12 cellular contexts compared by ENCODE assay signal in genomic region chr3:170634663-170635096, GRCh38. TPM values are rescaled to one million over a fixed set of nuclear protein-coding genes. Genes with fewer than 3 reads are reported as not detected.
DNase-seq lines count a peak whose midpoint lies in the region; ATAC-seq lines count a peak whose summit lies in the region.
"Had no signal": no experiment of that assay in that cellular context is flagged by ENCODE, and none has a peak within 500 bp of the region (broad histone marks: within the 10 kb centered on the region; RNA-seq: fewer than 3 reads in every experiment).

No MANE protein-coding gene starts in this region.

- intact Hi-C loops in left colon (cut with DNase I, micrococcal nuclease) = no loop called here

- no peak for DNase-seq in left colon
- DNase-seq in GOT3 (lab: John Stamatoyannopoulos, UW) = no peak
- no peak for DNase-seq in activated T-cell treated with anti-CD3 and anti-CD28 coated beads, Interleukin-2, amount 50 U/mL, for 1 hour
- no peak for DNase-seq in epidermal melanocyte (ENCODE audit: insufficient read length, low spot score)
- no peak for DNase-seq in nucleus accumbens (lab: John Stamatoyannopoulos, UW)
- DNase-seq: DND-41, NCI-H187 treated with DMSO at 0.1 percent for 48 hours had no signal

- ATAC-seq in GM18861 (IDR thresholded peaks at IDR 0.05; ENCODE audit: unreplicated experiment) = peak; percentile 63
- ATAC-seq in GM21447 (IDR thresholded peaks at IDR 0.05; ENCODE audit: unreplicated experiment) = peak; percentile 64
- peak; percentile 79 for ATAC-seq in HG03097 (IDR thresholded peaks at IDR 0.05; ENCODE audit: low FRiP score, unreplicated experiment)
- peak; percentile 97 for ATAC-seq in left colon

RNA-seq across cellular contexts. Expression of gene SLC7A14, which starts 48.8 kb away (rescaled TPM):
- under 1 TPM; 0.15 to 0.34 TPM for total RNA-seq in left colon
- total RNA-seq: mesenteric fat pad, SK-MEL-5 had no signal
